12 cellular contexts compared by ENCODE assay signal in the genomic region with DNA sequence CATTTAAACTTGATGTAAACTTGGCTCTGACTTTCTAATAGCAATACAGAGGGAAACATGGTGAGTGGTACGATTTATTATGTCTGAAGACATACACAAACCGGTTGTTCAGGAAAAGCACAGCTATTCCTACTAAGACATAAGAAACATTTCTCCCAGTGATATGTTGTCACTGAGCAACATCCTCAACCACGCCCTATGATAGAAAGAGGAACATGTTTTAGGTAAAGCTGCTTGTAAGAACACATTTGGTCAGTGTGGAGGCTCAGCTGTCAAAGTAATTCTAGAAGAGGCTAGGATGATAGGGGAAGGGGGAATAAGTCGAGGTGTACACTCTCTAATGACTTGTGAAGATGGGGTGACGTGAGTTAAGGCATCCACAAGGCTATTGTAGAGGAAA. TPM values are rescaled to one million over a fixed set of nuclear protein-coding genes. Genes with fewer than 3 reads are reported as not detected.
A peak's percentile ranks its signal among the peaks of the same experiment; 100 is the strongest.
DNase-seq lines count a peak whose midpoint lies in the region; ATAC-seq, FAIRE-seq and TF ChIP-seq lines count a peak whose summit lies in the region.
"Had no signal": no experiment of that assay in that cellular context is flagged by ENCODE, and none has a peak within 500 bp of the region (broad histone marks: within the 10 kb centered on the region; RNA-seq: fewer than 3 reads in every experiment).

No MANE protein-coding gene starts in this region.

- WGBS in psoas muscle, 3 donors, result 74 to 80% (median 78%) methylated on average over 5 of the region's 5 CpGs

- CTCF ChIA-PET in HCT116 (lab: Charles Lee), result no interaction called here

- H3K27ac ChIP-seq in HCT116 (ENCODE audit: low read depth, low read length) (no peak overlapping the region), psoas muscle (peak overlapping the region; percentile 67), ascending aorta (no peak overlapping the region)
- H3K27ac ChIP-seq: cardiac muscle cell, SK-N-MC had no signal

- H3K4me2 ChIP-seq in HCT116 (ENCODE audit: low read length), result no peak overlapping the region

- no peak for TF ChIP-seq RAD21 in HCT116 (IDR thresholded peaks at IDR 0.05; ENCODE audit: low read depth)

- H3K79me2 ChIP-seq in HCT116 (ENCODE audit: insufficient read depth, low read length), result no peaks in the 10 kb centered on the region

- FAIRE-seq in bronchial epithelial cell (lab: Jason Lieb, UNC), result no peak
- FAIRE-seq: HepG2 had no signal

- no TSS peak for BruUV-seq in HCT116 (replicated peaks; lab: Mats Ljungman, UMichigan)

- H3K4me3 ChIP-seq in HCT116 (replicated peaks in 1 of 2; ENCODE audit: low read depth in 1 of 2, low read length in 2 of 2), result no peak overlapping the region
- H3K4me3 ChIP-seq in bronchial epithelial cell (ENCODE audit: low read depth, low read length), result no peak overlapping the region
- H3K4me3 ChIP-seq in psoas muscle, result no peak overlapping the region
- no peak overlapping the region for H3K4me3 ChIP-seq in ascending aorta
- H3K4me3 ChIP-seq: cardiac muscle cell, SK-N-MC had no signal

- H3K4me1 ChIP-seq in HCT116 (ENCODE audit: control insufficient read depth in 1 of 2, insufficient read depth in 2 of 2, low read length in 2 of 2) (peaks cover 0 to 12% of the 10 kb centered on the region in 2 experiments; a peak in 1 of 4 replicates), psoas muscle (peaks cover 5% of the 10 kb centered on the region), ascending aorta (no peaks in the 10 kb centered on the region)

- no peak for DNase-seq in HCT116 (ENCODE audit: low read depth, low spot score)
- peak; percentile 85 for DNase-seq in MV-4-11 (lab: John Stamatoyannopoulos, UW)
- peak; percentile 30 for DNase-seq in bronchial epithelial cell (ENCODE audit: low read depth)
- DNase-seq in psoas muscle, result no peak
- no peak for DNase-seq in ascending aorta (ENCODE audit: low spot score in 2 of 2)
- DNase-seq in GOT3 (lab: John Stamatoyannopoulos, UW), result no peak
- DNase-seq: NCI-H146 had no signal

- H2AFZ ChIP-seq in HCT116 (ENCODE audit: low read depth, low read length, poor library complexity, severe bottlenecking), result no peak overlapping the region

- RAD21 ChIA-PET in HCT116 (lab: Charles Lee; ENCODE audit: low non-redundant PET in 1 of 2, low total read pairs in 2 of 2, uncharacterized antibody in 2 of 2, unreplicated experiment in 2 of 2), result no interaction called here

- H3K9me3 ChIP-seq in HCT116 (ENCODE audit: control insufficient read depth in 1 of 2, insufficient read depth in 1 of 2, low read depth in 1 of 2, low read length in 2 of 2), result no peaks in the 10 kb centered on the region
- no peaks in the 10 kb centered on the region for H3K9me3 ChIP-seq in psoas muscle
- H3K9me3 ChIP-seq in ascending aorta, result no peaks in the 10 kb centered on the region

- H3K9me2 ChIP-seq in HCT116 (ENCODE audit: insufficient read depth), result no peaks in the 10 kb centered on the region

- H3K36me3 ChIP-seq in HCT116 (ENCODE audit: control insufficient read depth in 1 of 2, insufficient read depth in 2 of 2, low read length in 2 of 2) (no peaks in the 10 kb centered on the region), bronchial epithelial cell (ENCODE audit: control insufficient read depth, insufficient read depth, low read length) (no peaks in the 10 kb centered on the region), psoas muscle (ENCODE audit: insufficient read depth in 1 of 2, low read depth in 1 of 2) (no peaks in the 10 kb centered on the region), ascending aorta (no peaks in the 10 kb centered on the region)

- ATAC-seq in HCT116, result no peak
- ATAC-seq in psoas muscle, result no peak
- no peak for ATAC-seq in HG03097 (IDR thresholded peaks at IDR 0.05; ENCODE audit: low FRiP score, unreplicated experiment)
- ATAC-seq in HG03469 (IDR thresholded peaks at IDR 0.05; ENCODE audit: unreplicated experiment), result no peak

- TF ChIP-seq POLR2A in HCT116 (IDR thresholded peaks at IDR 0.05; ENCODE audit: borderline replicate concordance, extremely low read depth, insufficient read depth, insufficient read length), result no peak

- intact Hi-C loops in HCT116 (cut with micrococcal nuclease) (no loop called here), psoas muscle (cut with DNase I) (no loop called here), ascending aorta (cut with DNase I) (no loop called here)

- no peaks in the 10 kb centered on the region for H4K20me1 ChIP-seq in HCT116 (ENCODE audit: insufficient read depth)

- no peak for TF ChIP-seq CTCF in HCT116 (IDR thresholded peaks at IDR 0.05 in 2 of 3, conservative IDR thresholded peaks at IDR 0.05 in 1 of 3; ENCODE audit: borderline replicate concordance in 1 of 3, insufficient read depth in 1 of 3, low read depth in 2 of 3, low read length in 2 of 3)
- no peak for TF ChIP-seq CTCF in bronchial epithelial cell (IDR thresholded peaks at IDR 0.05; ENCODE audit: insufficient read depth, low read length, severe bottlenecking)
- TF ChIP-seq CTCF in psoas muscle (IDR thresholded peaks at IDR 0.05), result no peak
- TF ChIP-seq CTCF in ascending aorta (IDR thresholded peaks at IDR 0.05), result no peak

- no peak overlapping the region for H3K9ac ChIP-seq in HCT116 (ENCODE audit: low read length)

- H3K27me3 ChIP-seq in HCT116 (ENCODE audit: insufficient read depth, low read length) (no peaks in the 10 kb centered on the region), bronchial epithelial cell (ENCODE audit: control insufficient read depth, insufficient read depth, low read length) (no peaks in the 10 kb centered on the region), psoas muscle (ENCODE audit: insufficient read depth in 3 of 3, low read length in 2 of 3) (no peaks in the 10 kb centered on the region), ascending aorta (no peaks in the 10 kb centered on the region)
- H3K27me3 ChIP-seq: cardiac muscle cell had no signal

- POLR2A ChIA-PET in HCT116 (lab: Charles Lee), result interaction anchor here (0.5 kb wide), 1 partner anchor 34 kb away, joined by 3 read pairs; no protein-coding TSS in a partner anchor

TF ChIP-seq in HCT116, 20 proteins besides CTCF, POLR2A, EP300 and RAD21:
- TF ChIP-seq SP1 (IDR thresholded peaks at IDR 0.05; ENCODE audit: low read depth) (no peak), EZH2phosphoT487 (IDR thresholded peaks at IDR 0.05; ENCODE audit: borderline replicate concordance) (no peak), ELF1 (IDR thresholded peaks at IDR 0.05; ENCODE audit: borderline replicate concordance, low read depth) (no peak), ZFX (IDR thresholded peaks at IDR 0.05) (no peak), ATF3 (IDR thresholded peaks at IDR 0.05) (no peak), EZH2 (IDR thresholded peaks at IDR 0.05) (no peak), SRF (IDR thresholded peaks at IDR 0.05; ENCODE audit: low read depth) (no peak), MAX (IDR thresholded peaks at IDR 0.05) (0 out of 2 replicates have a peak, but pooled peaks have one; percentile 7)

RNA-seq across cellular contexts. Expression of gene B3GNT5, which starts 42.7 kb away (rescaled TPM):
- 25.3 TPM for total RNA-seq in HCT116 (2021; ENCODE audit: unreplicated experiment)
- 9.6 and 9.7 TPM in 2 replicates for polyA plus RNA-seq in HCT116 (2012)
- total RNA-seq in bronchial epithelial cell, result 31.6 and 49.8 TPM in 2 replicates
- 10 to 100 TPM; 44.8 to 98.1 (median 63.7) TPM for total RNA-seq in psoas muscle
- polyA plus RNA-seq in psoas muscle, result 10 to 100 TPM; 12.1 to 98.9 (median 43.4) TPM
- total RNA-seq in ascending aorta, result 0.11 TPM
- total RNA-seq: HepG2 had no signal
- polyA plus RNA-seq: HepG2 had no signal

RNA-seq across cellular contexts. Expression of gene LAMP3, which starts 47.8 kb away (rescaled TPM):
- total RNA-seq in HCT116 (2021; ENCODE audit: unreplicated experiment) (1.9 TPM), bronchial epithelial cell (8.4 and 18.8 TPM in 2 replicates), psoas muscle (under 1 TPM in 1 of 4 donors, not detected in 3; 0.39 TPM), ascending aorta (not detected)
- polyA plus RNA-seq in HCT116 (2012), result 3.9 and 6.1 TPM in 2 replicates
- under 1 TPM; 0.01 to 0.09 (median 0.04) TPM for polyA plus RNA-seq in psoas muscle
- polyA plus RNA-seq: cardiac muscle cell had no signal

Comparison
In these comparisons a context has a peak if more than half of its experiments do, and no peak if none do; other contexts are left out.
1. DNase-seq: peak in MV-4-11 (single experiment) and bronchial epithelial cell (single experiment); none in HCT116 (single experiment), psoas muscle (0 of 2), ascending aorta (0 of 2) and GOT3 (single experiment).
2. RNA of gene B3GNT5, which starts 42.7 kb away (total RNA-seq): 44.8 to 98.1 TPM in psoas muscle, 31.6 to 49.8 TPM in bronchial epithelial cell and 25.3 TPM in HCT116 (single experiment); 0.11 TPM in ascending aorta (single experiment); every median in the first group is over 10 times any median in the second.